ENCODE assay signal across 13 cellular contexts in the genomic region with DNA sequence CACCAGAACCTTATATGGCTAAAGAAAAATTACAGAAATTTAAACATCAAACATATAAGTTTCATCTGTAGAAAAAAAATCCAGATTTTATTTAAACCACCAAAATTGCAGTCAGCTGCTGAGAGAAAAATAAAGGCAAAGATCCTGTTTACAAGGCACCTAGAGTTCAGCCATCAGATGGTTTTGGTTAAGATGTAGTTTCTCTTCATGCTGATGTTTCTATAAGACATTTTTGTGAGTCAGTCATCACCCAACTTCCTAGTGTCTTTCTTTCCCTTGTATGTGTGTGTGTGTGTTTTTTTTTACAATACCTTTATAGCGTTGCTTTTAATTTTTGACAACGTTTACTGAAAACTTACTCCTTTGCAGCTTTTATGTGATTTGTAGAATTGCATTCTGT.
"Had no signal": no experiment of that assay in that cellular context is flagged by ENCODE, and none has a peak within 500 bp of the region (broad histone marks: within the 10 kb centered on the region; RNA-seq: fewer than 3 reads in every experiment).

No MANE protein-coding gene starts in this region.

- H3K9me3 ChIP-seq: adrenal gland, body of pancreas, esophagus muscularis mucosa, right atrium auricular region, thyroid gland had no signal

- DNase-seq: activated CD4-positive, alpha-beta T cell treated with anti-CD3 and anti-CD28 coated beads, Interleukin-2, amount 50 U/mL, for 1 hour; activated naive CD4-positive, alpha-beta T cell treated with anti-CD3 and anti-CD28 coated beads, Interleukin-2, amount 10 ng/mL, durations not matched to agents 7 days and 5 days; activated T-cell treated with anti-CD3 and anti-CD28 coated beads for 4 hours; adrenal gland; body of pancreas; left colon; naive thymus-derived CD8-positive, alpha-beta T cell; T-helper 2 cell; thyroid gland had no signal

- H3K4me1 ChIP-seq: adrenal gland, right atrium auricular region had no signal

- H3K27ac ChIP-seq: adrenal gland, body of pancreas, esophagus muscularis mucosa, right atrium auricular region, skin epidermis, thyroid gland had no signal

- H3K36me3 ChIP-seq: adrenal gland, esophagus muscularis mucosa, right atrium auricular region, thyroid gland had no signal

- ATAC-seq: activated T-helper 17 cell treated with anti-CD3 and anti-CD28 coated beads, Interleukin-2, amount 50 U/mL, for 72 hours; body of pancreas; left colon; naive thymus-derived CD8-positive, alpha-beta T cell had no signal

- H3K4me3 ChIP-seq: adrenal gland, body of pancreas, esophagus muscularis mucosa, right atrium auricular region, skin epidermis, thyroid gland had no signal

- H3K27me3 ChIP-seq: adrenal gland, body of pancreas, esophagus muscularis mucosa, right atrium auricular region, thyroid gland had no signal
